In genomic region chr6:27472182-27472616, GRCh38 we compare ENCODE assay signal across 8 cellular contexts. TPM values are rescaled to one million over a fixed set of nuclear protein-coding genes. Genes with fewer than 3 reads are reported as not detected.
DNase-seq lines count a peak whose midpoint lies in the region; ATAC-seq and TF ChIP-seq lines count a peak whose summit lies in the region.

No MANE protein-coding gene starts in this region.

- peak; percentile 24 for ATAC-seq in GM21825 (IDR thresholded peaks at IDR 0.05; ENCODE audit: unreplicated experiment)

- H3K4me3 ChIP-seq in Karpas-422 (ENCODE audit: low read length) (peak overlapping the region; percentile 81), SJSA1 (peak overlapping the region; percentile 55), adrenal gland (peak overlapping the region in 3 of 4 donors; percentile 44 to 92 (median 90)), right atrium auricular region (peak overlapping the region; percentile 68 to 87)

- peak overlapping the region; percentile 88 for H2AFZ ChIP-seq in Karpas-422 (ENCODE audit: low read length)

- no peaks in the 10 kb centered on the region for H3K9me3 ChIP-seq in ES-I3 (ENCODE audit: control insufficient read depth, insufficient read depth, low read length)
- peaks cover 8% of the 10 kb centered on the region; the same call in 1 of the 2 replicates for H3K9me3 ChIP-seq in Karpas-422 (ENCODE audit: low read length)
- H3K9me3 ChIP-seq in SJSA1 (replicated peaks): no peaks in the 10 kb centered on the region
- H3K9me3 ChIP-seq in adrenal gland (replicated peaks in 1 of 3): no peaks in the 10 kb centered on the region
- H3K9me3 ChIP-seq in right atrium auricular region: no peaks in the 10 kb centered on the region

- WGBS in adrenal gland, 4 donors: 1 to 2% (median 1%) methylated on average over 13 of the region's 13 CpGs

- TF ChIP-seq CTCF in adrenal gland (IDR thresholded peaks at IDR 0.05): no peak
- no peak for TF ChIP-seq CTCF in right atrium auricular region (IDR thresholded peaks at IDR 0.05)

- H3K79me2 ChIP-seq in Karpas-422 (ENCODE audit: low read length): peaks cover 48% of the 10 kb centered on the region

- intact Hi-C loops in adrenal gland (cut with DNase I): no loop called here

- TF ChIP-seq POLR2A in adrenal gland (IDR thresholded peaks at IDR 0.05): no peak

- H3K27ac ChIP-seq in Karpas-422 (ENCODE audit: low read length): peak overlapping the region; percentile 76
- H3K27ac ChIP-seq in SJSA1: peak overlapping the region; percentile 82
- peak overlapping the region; percentile 31 to 97 (median 79) for H3K27ac ChIP-seq in adrenal gland
- H3K27ac ChIP-seq in right atrium auricular region: peak overlapping the region; percentile 88 to 92

- H3K27me3 ChIP-seq in Karpas-422 (ENCODE audit: low read length): no peaks in the 10 kb centered on the region
- H3K27me3 ChIP-seq in SJSA1 (replicated peaks): no peaks in the 10 kb centered on the region
- no peaks in the 10 kb centered on the region for H3K27me3 ChIP-seq in adrenal gland
- no peaks in the 10 kb centered on the region for H3K27me3 ChIP-seq in right atrium auricular region

- no peaks in the 10 kb centered on the region for H4K20me1 ChIP-seq in Karpas-422 (ENCODE audit: insufficient read depth, low read depth, low read length)

- DNase-seq in Karpas-422 (peak; percentile 87), SJSA1 (ENCODE audit: low read depth in 1 of 2, low spot score in 2 of 2) (peak in 1 of 2 experiments; percentile 63), adrenal gland (peak; percentile 47 to 88 (median 61)), right atrium auricular region (ENCODE audit: low spot score) (peak; percentile 76), pulmonary artery endothelial cell (ENCODE audit: low read depth, low spot score) (peak; percentile 36), ecto neural progenitor cell (ENCODE audit: low spot score) (no peak)

- H3K9ac ChIP-seq in ES-I3 (ENCODE audit: low read depth, low read length) (peak overlapping the region; percentile 86), Karpas-422 (ENCODE audit: low read length) (peak overlapping the region; percentile 79)

- H3K36me3 ChIP-seq in ES-I3 (ENCODE audit: insufficient read depth, low read length): no peaks in the 10 kb centered on the region
- peaks cover 40% of the 10 kb centered on the region for H3K36me3 ChIP-seq in Karpas-422 (ENCODE audit: insufficient read depth, low read length)
- peaks cover 33% of the 10 kb centered on the region for H3K36me3 ChIP-seq in SJSA1
- H3K36me3 ChIP-seq in adrenal gland (replicated peaks in 1 of 2): peaks cover 0 to 5% of the 10 kb centered on the region in 2 donors
- no peaks in the 10 kb centered on the region for H3K36me3 ChIP-seq in right atrium auricular region

- H3K4me1 ChIP-seq in ES-I3 (ENCODE audit: insufficient read depth, low read length) (peaks cover 10% of the 10 kb centered on the region; the same call in 1 of the 2 replicates), Karpas-422 (ENCODE audit: low read length) (peaks cover 14% of the 10 kb centered on the region), SJSA1 (replicated peaks) (peaks cover 7% of the 10 kb centered on the region; the same call in 1 of the 2 replicates), adrenal gland (replicated peaks in 1 of 2) (peaks cover 7 to 11% of the 10 kb centered on the region in 2 donors), right atrium auricular region (peaks cover 0 to 21% of the 10 kb centered on the region in 2 donors)

- peak overlapping the region; percentile 88 for H3K4me2 ChIP-seq in Karpas-422 (ENCODE audit: low read depth, low read length, poor library complexity, severe bottlenecking)

- H3K9me2 ChIP-seq in Karpas-422 (replicated peaks; ENCODE audit: insufficient read depth, low read length): no peaks in the 10 kb centered on the region

RNA-seq across cellular contexts. Expression of gene ZNF184, which starts 0.7 kb away (rescaled TPM):
- total RNA-seq in Karpas-422 (2014; rRNA removed; shearing (Covaris generic); ENCODE audit: low replicate concordance): 9.5 and 18.8 TPM in 2 replicates
- 10.3 and 11.3 TPM in 2 replicates for total RNA-seq in SJSA1 (2014; rRNA removed; shearing (Covaris generic))
- total RNA-seq in adrenal gland (1 to 10 TPM; 3.1 to 6.5 (median 4.9) TPM), right atrium auricular region (1 to 10 TPM; 3.3 to 3.9 TPM), pulmonary artery endothelial cell (6.9 and 8.5 TPM in 2 replicates)
- polyA plus RNA-seq in adrenal gland: 1 to 10 TPM; 1.3 to 6.0 (median 1.6) TPM
